ENCODE assay signal across 27 cellular contexts in genomic region chr20:19070036-19070435, GRCh38.
"Had no signal": no experiment of that assay in that cellular context is flagged by ENCODE, and none has a peak within 500 bp of the region (broad histone marks: within the 10 kb centered on the region; RNA-seq: fewer than 3 reads in every experiment).

No MANE protein-coding gene starts in this region.

- H3K36me3 ChIP-seq: gastrocnemius medialis, heart left ventricle, neutrophil, pancreas, right atrium auricular region, stomach, tibial artery had no signal

- H3K27me3 ChIP-seq: gastrocnemius medialis, heart left ventricle, hepatocyte, neutrophil, pancreas, right atrium auricular region, stomach, testis, tibial artery had no signal

- H3K4me1 ChIP-seq: gastrocnemius medialis, pancreas, right atrium auricular region, stomach, testis, tibial artery had no signal

- ATAC-seq: gastrocnemius medialis; heart left ventricle; left lobe of liver; mucosa of descending colon; natural killer cell treated with Interleukin-12 subunit alpha and Interleukin-12 subunit beta and Interleukin-15 and Interleukin-18, amount 100 ng/mL, for 72 hours; pancreas; sciatic nerve had no signal

- FAIRE-seq: colon, endometrium, kidney, pancreas had no signal

- H3K9me3 ChIP-seq: gastrocnemius medialis, neutrophil, pancreas, testis, tibial artery had no signal

- DNase-seq: effector memory CD4-positive, alpha-beta T cell; erythroblast; gastrocnemius medialis; heart left ventricle; kidney; mucosa of descending colon; naive B cell; pancreas; stimulated activated CD4-positive, alpha-beta T cell treated with anti-CD3 and anti-CD28 coated beads, Interleukin-12 subunit alpha, Interleukin-12 subunit beta, amount 100 ng/mL, for 4 hours; stimulated activated CD4-positive, alpha-beta T cell treated with anti-CD3 and anti-CD28 coated beads, Interleukin-1b, Interleukin-23, amount 100 ng/mL, for 48 hours; stimulated activated CD4-positive, alpha-beta T cell treated with anti-CD3 and anti-CD28 coated beads, Interleukin-4, amount 100 ng/mL, for 1 hour; stimulated activated CD8-positive, alpha-beta memory T cell treated with anti-CD3 and anti-CD28 coated beads, Interleukin-4, amount 100 ng/mL, for 48 hours; stimulated activated naive CD4-positive, alpha-beta T cell treated with Interleukin-2 at 50 U/mL for 16 hours; stomach; testis; tibial artery had no signal

- H3K4me3 ChIP-seq: dorsolateral prefrontal cortex, gastrocnemius medialis, heart left ventricle, hepatocyte, lung, mucosa of descending colon, pancreas, right atrium auricular region, smooth muscle cell, stomach, testis, tibial artery had no signal

- H3K27ac ChIP-seq: dorsolateral prefrontal cortex, gastrocnemius medialis, heart left ventricle, hepatocyte, pancreas, right atrium auricular region, stomach, testis, tibial artery had no signal
